ENCODE assay signal across 1 cellular context in the genomic region with DNA sequence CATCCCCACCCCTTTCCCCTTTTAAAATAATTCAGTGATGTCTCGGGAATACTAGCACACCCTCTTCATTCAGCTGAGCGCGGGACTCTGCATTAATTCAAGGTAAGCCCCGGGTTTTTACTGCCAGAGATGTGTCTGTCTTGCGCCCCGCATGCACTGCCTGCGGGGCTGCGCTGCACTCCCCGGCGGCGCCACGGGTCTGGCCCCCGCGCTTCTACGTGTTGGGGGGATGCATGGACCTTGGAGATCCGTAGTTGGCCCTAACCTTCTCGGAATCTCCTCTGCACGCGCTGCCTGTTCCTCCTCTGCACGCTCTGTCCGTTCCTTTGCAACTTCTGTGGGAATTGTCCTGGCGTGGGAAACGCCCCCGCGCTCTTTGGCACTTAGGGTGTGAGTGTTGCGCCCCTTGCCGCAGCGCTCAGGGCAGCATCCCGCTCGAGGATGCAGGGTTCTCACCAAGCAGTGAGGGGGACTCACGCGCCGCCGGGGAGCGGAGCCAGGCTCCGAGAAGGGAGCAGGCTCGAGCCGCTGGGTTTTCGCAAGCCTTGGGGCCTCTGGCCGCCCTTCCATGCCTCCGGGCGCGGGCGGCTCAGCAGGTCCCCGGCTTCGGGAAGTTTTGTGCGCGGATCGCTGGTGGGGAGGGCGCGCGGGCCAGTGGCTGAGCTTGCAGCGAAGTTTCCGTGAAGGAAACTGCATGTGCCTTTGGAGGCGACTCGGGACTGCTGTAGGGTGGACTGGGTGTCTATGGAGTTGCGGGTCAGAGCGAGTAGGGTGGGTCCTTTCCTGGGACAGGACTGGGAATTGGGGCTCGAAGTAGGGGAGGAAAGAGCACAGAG.
TF ChIP-seq lines count a peak whose summit lies in the region.

No MANE protein-coding gene starts in this region.

TF ChIP-seq in H1, 55 proteins besides CTCF, POLR2A, EP300 and RAD21 (continued from another document):
- TF ChIP-seq TCF12 (IDR thresholded peaks at IDR 0.05; ENCODE audit: low read depth, low read length) (no peak), PHF8 (conservative IDR thresholded peaks at IDR 0.05; ENCODE audit: low read depth, low read length) (no peak), SUZ12 (IDR thresholded peaks at IDR 0.05; ENCODE audit: low read length) (peak; percentile 99), KDM4A (IDR thresholded peaks at IDR 0.05; ENCODE audit: low read depth, low read length, severe bottlenecking) (peak; percentile 85), JUN (IDR thresholded peaks at IDR 0.05; ENCODE audit: low read depth, low read length) (no peak), CREB1 (IDR thresholded peaks at IDR 0.05) (no peak), NRF1 (IDR thresholded peaks at IDR 0.05; ENCODE audit: low read depth, low read length) (no peak), SIRT6 (IDR thresholded peaks at IDR 0.05; ENCODE audit: low read length) (no peak), TEAD4 (IDR thresholded peaks at IDR 0.05; ENCODE audit: low read depth, low read length) (no peak), POU5F1 (IDR thresholded peaks at IDR 0.05; ENCODE audit: low read depth, low read length) (no peak), EZH2 (IDR thresholded peaks at IDR 0.05; ENCODE audit: low read depth, low read length, severe bottlenecking) (peak; percentile 98), CHD1 (IDR thresholded peaks at IDR 0.05; ENCODE audit: low read depth, low read length) (no peak), SIN3A (conservative IDR thresholded peaks at IDR 0.05 in 1 of 2, IDR thresholded peaks at IDR 0.05 in 1 of 2; ENCODE audit: low read depth in 1 of 2, low read length in 2 of 2) (no peak), HDAC2 (IDR thresholded peaks at IDR 0.05; ENCODE audit: borderline replicate concordance in 1 of 2, low read depth in 2 of 2, low read length in 2 of 2) (no peak), BRCA1 (IDR thresholded peaks at IDR 0.05; ENCODE audit: low read depth, low read length) (no peak), SP4 (IDR thresholded peaks at IDR 0.05; ENCODE audit: low read length) (no peak), SP1 (IDR thresholded peaks at IDR 0.05; ENCODE audit: low read depth, low read length) (no peak), JUND (IDR thresholded peaks at IDR 0.05; ENCODE audit: low read length) (no peak), YY1 (IDR thresholded peaks at IDR 0.05; ENCODE audit: low read depth, low read length) (no peak), ASH2L (IDR thresholded peaks at IDR 0.05; ENCODE audit: low read length) (peak; percentile 61), FOSL1 (IDR thresholded peaks at IDR 0.05; ENCODE audit: insufficient read depth, low read depth, low read length) (no peak), EGR1 (IDR thresholded peaks at IDR 0.05; ENCODE audit: borderline replicate concordance, low read depth, low read length) (no peak), POLR2AphosphoS5 (IDR thresholded peaks at IDR 0.05; ENCODE audit: low read depth, low read length) (no peak)
- TF ChIP-seq, protein P1, sequence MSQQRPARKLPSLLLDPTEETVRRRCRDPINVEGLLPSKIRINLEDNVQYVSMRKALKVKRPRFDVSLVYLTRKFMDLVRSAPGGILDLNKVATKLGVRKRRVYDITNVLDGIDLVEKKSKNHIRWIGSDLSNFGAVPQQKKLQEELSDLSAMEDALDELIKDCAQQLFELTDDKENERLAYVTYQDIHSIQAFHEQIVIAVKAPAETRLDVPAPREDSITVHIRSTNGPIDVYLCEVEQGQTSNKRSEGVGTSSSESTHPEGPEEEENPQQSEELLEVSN (IDR thresholded peaks at IDR 0.05) = no peak; the same call in 1 of the 2 replicates
- TF ChIP-seq, protein P2, sequence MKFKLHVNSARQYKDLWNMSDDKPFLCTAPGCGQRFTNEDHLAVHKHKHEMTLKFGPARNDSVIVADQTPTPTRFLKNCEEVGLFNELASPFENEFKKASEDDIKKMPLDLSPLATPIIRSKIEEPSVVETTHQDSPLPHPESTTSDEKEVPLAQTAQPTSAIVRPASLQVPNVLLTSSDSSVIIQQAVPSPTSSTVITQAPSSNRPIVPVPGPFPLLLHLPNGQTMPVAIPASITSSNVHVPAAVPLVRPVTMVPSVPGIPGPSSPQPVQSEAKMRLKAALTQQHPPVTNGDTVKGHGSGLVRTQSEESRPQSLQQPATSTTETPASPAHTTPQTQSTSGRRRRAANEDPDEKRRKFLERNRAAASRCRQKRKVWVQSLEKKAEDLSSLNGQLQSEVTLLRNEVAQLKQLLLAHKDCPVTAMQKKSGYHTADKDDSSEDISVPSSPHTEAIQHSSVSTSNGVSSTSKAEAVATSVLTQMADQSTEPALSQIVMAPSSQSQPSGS (IDR thresholded peaks at IDR 0.05; ENCODE audit: low read length) = no peak
- TF ChIP-seq, protein P3, sequence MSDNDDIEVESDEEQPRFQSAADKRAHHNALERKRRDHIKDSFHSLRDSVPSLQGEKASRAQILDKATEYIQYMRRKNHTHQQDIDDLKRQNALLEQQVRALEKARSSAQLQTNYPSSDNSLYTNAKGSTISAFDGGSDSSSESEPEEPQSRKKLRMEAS (IDR thresholded peaks at IDR 0.05) = no peak
- TF ChIP-seq, protein P4, sequence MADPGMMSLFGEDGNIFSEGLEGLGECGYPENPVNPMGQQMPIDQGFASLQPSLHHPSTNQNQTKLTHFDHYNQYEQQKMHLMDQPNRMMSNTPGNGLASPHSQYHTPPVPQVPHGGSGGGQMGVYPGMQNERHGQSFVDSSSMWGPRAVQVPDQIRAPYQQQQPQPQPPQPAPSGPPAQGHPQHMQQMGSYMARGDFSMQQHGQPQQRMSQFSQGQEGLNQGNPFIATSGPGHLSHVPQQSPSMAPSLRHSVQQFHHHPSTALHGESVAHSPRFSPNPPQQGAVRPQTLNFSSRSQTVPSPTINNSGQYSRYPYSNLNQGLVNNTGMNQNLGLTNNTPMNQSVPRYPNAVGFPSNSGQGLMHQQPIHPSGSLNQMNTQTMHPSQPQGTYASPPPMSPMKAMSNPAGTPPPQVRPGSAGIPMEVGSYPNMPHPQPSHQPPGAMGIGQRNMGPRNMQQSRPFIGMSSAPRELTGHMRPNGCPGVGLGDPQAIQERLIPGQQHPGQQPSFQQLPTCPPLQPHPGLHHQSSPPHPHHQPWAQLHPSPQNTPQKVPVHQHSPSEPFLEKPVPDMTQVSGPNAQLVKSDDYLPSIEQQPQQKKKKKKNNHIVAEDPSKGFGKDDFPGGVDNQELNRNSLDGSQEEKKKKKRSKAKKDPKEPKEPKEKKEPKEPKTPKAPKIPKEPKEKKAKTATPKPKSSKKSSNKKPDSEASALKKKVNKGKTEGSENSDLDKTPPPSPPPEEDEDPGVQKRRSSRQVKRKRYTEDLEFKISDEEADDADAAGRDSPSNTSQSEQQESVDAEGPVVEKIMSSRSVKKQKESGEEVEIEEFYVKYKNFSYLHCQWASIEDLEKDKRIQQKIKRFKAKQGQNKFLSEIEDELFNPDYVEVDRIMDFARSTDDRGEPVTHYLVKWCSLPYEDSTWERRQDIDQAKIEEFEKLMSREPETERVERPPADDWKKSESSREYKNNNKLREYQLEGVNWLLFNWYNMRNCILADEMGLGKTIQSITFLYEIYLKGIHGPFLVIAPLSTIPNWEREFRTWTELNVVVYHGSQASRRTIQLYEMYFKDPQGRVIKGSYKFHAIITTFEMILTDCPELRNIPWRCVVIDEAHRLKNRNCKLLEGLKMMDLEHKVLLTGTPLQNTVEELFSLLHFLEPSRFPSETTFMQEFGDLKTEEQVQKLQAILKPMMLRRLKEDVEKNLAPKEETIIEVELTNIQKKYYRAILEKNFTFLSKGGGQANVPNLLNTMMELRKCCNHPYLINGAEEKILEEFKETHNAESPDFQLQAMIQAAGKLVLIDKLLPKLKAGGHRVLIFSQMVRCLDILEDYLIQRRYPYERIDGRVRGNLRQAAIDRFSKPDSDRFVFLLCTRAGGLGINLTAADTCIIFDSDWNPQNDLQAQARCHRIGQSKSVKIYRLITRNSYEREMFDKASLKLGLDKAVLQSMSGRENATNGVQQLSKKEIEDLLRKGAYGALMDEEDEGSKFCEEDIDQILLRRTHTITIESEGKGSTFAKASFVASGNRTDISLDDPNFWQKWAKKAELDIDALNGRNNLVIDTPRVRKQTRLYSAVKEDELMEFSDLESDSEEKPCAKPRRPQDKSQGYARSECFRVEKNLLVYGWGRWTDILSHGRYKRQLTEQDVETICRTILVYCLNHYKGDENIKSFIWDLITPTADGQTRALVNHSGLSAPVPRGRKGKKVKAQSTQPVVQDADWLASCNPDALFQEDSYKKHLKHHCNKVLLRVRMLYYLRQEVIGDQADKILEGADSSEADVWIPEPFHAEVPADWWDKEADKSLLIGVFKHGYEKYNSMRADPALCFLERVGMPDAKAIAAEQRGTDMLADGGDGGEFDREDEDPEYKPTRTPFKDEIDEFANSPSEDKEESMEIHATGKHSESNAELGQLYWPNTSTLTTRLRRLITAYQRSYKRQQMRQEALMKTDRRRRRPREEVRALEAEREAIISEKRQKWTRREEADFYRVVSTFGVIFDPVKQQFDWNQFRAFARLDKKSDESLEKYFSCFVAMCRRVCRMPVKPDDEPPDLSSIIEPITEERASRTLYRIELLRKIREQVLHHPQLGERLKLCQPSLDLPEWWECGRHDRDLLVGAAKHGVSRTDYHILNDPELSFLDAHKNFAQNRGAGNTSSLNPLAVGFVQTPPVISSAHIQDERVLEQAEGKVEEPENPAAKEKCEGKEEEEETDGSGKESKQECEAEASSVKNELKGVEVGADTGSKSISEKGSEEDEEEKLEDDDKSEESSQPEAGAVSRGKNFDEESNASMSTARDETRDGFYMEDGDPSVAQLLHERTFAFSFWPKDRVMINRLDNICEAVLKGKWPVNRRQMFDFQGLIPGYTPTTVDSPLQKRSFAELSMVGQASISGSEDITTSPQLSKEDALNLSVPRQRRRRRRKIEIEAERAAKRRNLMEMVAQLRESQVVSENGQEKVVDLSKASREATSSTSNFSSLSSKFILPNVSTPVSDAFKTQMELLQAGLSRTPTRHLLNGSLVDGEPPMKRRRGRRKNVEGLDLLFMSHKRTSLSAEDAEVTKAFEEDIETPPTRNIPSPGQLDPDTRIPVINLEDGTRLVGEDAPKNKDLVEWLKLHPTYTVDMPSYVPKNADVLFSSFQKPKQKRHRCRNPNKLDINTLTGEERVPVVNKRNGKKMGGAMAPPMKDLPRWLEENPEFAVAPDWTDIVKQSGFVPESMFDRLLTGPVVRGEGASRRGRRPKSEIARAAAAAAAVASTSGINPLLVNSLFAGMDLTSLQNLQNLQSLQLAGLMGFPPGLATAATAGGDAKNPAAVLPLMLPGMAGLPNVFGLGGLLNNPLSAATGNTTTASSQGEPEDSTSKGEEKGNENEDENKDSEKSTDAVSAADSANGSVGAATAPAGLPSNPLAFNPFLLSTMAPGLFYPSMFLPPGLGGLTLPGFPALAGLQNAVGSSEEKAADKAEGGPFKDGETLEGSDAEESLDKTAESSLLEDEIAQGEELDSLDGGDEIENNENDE (IDR thresholded peaks at IDR 0.05; ENCODE audit: insufficient replicate concordance, low read length) = no peak
TF ChIP-seq in H1: peak in this region for 6.
